Comparison of ENCODE assay signal across 34 cellular contexts in genomic region chr11:38524945-38525344, GRCh38.
"Had no signal": no experiment of that assay in that cellular context is flagged by ENCODE, and none has a peak within 500 bp of the region (broad histone marks: within the 10 kb centered on the region; RNA-seq: fewer than 3 reads in every experiment).

No MANE protein-coding gene starts in this region.

- H3K4me3 ChIP-seq: adrenal gland, ascending aorta, cardiac muscle cell had no signal

- H3K36me3 ChIP-seq: adrenal gland, ascending aorta, cardiac muscle cell had no signal

- H3K27ac ChIP-seq: adrenal gland, ascending aorta, cardiac muscle cell, VCaP had no signal

- H3K4me1 ChIP-seq: adrenal gland, ascending aorta had no signal

- H3K27me3 ChIP-seq: adrenal gland, ascending aorta, cardiac muscle cell had no signal

- ATAC-seq: activated CD8-positive, alpha-beta T cell treated with anti-CD3 and anti-CD28 coated beads for 36 hours; activated naive CD4-positive, alpha-beta T cell treated with anti-CD3 and anti-CD28 coated beads, Interleukin-2, amount 50 U/mL, for 72 hours; activated T-cell treated with anti-CD3 and anti-CD28 coated beads, Interleukin-2, amount 50 U/mL, for 4 hours; activated T-cell treated with anti-CD3 and anti-CD28 coated beads, Interleukin-2, amount 50 U/mL, for 72 hours; activated T-helper 17 cell treated with anti-CD3 and anti-CD28 coated beads, Interleukin-2, amount 50 U/mL, for 72 hours had no signal

- FAIRE-seq: bronchial epithelial cell, TTC549 had no signal

- DNase-seq: activated B cell treated with CpG ODN at 0.5 μM for 24 hours; activated CD4-positive, alpha-beta memory T cell treated with anti-CD3 and anti-CD28 coated beads for 36 hours; activated CD4-positive, alpha-beta T cell treated with anti-CD3 and anti-CD28 coated beads for 4 hours; activated CD4-positive, alpha-beta T cell treated with anti-CD3 and anti-CD28 coated beads, Interleukin-2, amount 10 ng/mL, durations not matched to agents 24 days and 14 days; activated CD4-positive, alpha-beta T cell treated with anti-CD3 and anti-CD28 coated beads, Interleukin-2, amount 50 U/mL, for 1 hour; activated CD4-positive, alpha-beta T cell treated with anti-CD3 and anti-CD28 coated beads, Interleukin-2, amount 50 U/mL, for 4 hours; activated CD4-positive, CD25-positive, alpha-beta regulatory T cell treated with anti-CD3 and anti-CD28 coated beads, Interleukin-2, amount 50 U/mL, for 72 hours; activated CD8-positive, alpha-beta memory T cell treated with anti-CD3 and anti-CD28 coated beads, Interleukin-2, amount 50 U/mL, for 4 hours; activated CD8-positive, alpha-beta T cell treated with anti-CD3 and anti-CD28 coated beads for 36 hours; activated effector memory CD4-positive, alpha-beta T cell treated with anti-CD3 and anti-CD28 coated beads, Interleukin-2, amount 50 U/mL, for 16 hours; activated gamma-delta T cell treated with Interleukin-2 at 50 U/mL for 16 hours; activated naive CD4-positive, alpha-beta T cell; activated naive CD4-positive, alpha-beta T cell treated with anti-CD3 and anti-CD28 coated beads for 36 hours; activated naive CD4-positive, alpha-beta T cell treated with anti-CD3 and anti-CD28 coated beads, Interleukin-2, amount 50 U/mL, for 16 hours; activated naive CD8-positive, alpha-beta T cell treated with anti-CD3 and anti-CD28 coated beads for 36 hours; activated T-cell treated with anti-CD3 and anti-CD28 coated beads for 4 hours; activated T-cell treated with anti-CD3 and anti-CD28 coated beads, Interleukin-2, amount 50 U/mL, for 1 hour; activated T-cell treated with anti-CD3 and anti-CD28 coated beads, Interleukin-2, amount 50 U/mL, for 4 hours; activated T-cell treated with anti-CD3 and anti-CD28 coated beads, Interleukin-2, amount 50 U/mL, for 72 hours; adrenal gland; amygdala; anterior cingulate cortex; caudate nucleus; cerebellar nuclear complex; T-helper 1 cell; T-helper 2 cell; T-helper 9 cell had no signal
